In the genomic region with DNA sequence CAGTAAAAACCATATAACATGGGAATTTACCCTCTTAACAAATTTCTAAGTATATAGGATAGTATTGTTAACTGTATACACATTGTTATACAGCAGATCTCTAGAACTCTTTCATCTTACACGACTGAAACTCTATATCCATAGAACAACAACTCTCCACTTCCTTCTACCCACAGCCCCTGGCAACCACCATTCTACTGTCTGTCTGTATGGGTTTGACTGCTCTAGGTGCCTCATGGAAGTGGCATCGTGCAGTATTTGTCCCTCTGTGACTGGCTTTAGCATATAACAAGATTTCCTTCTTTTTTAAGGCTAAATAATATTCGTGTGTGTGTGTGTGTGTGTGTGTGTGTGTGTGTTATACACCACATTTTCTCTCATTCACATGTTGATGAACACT, we compare ENCODE assay signal across 20 cellular contexts.
"Had no signal": no experiment of that assay in that cellular context is flagged by ENCODE, and none has a peak within 500 bp of the region (broad histone marks: within the 10 kb centered on the region; RNA-seq: fewer than 3 reads in every experiment).

No MANE protein-coding gene starts in this region.

- H3K27ac Mint-ChIP-seq: activated B cell treated with CpG ODN at 0.5 μM for 24 hours; activated CD8-positive, alpha-beta T cell treated with anti-CD3 and anti-CD28 coated beads for 36 hours; activated T-helper 17 cell treated with anti-CD3 and anti-CD28 coated beads, Interleukin-2, amount 50 U/mL, for 72 hours; naive B cell; progenitor cell of endocrine pancreas had no signal

- H3K4me3 Mint-ChIP-seq: activated B cell treated with CpG ODN at 0.5 μM for 24 hours; activated CD8-positive, alpha-beta T cell treated with anti-CD3 and anti-CD28 coated beads for 36 hours; activated T-helper 17 cell treated with anti-CD3 and anti-CD28 coated beads, Interleukin-2, amount 50 U/mL, for 72 hours; brain; naive B cell; neural crest cell had no signal

- H3K27ac ChIP-seq: thoracic aorta had no signal

- FAIRE-seq: small intestine had no signal

- H3K9me3 Mint-ChIP-seq: activated B cell treated with CpG ODN at 0.5 μM for 24 hours; activated CD8-positive, alpha-beta T cell treated with anti-CD3 and anti-CD28 coated beads for 36 hours; brain had no signal

- H3K36me3 Mint-ChIP-seq: naive B cell had no signal

- H3K27me3 ChIP-seq: gastroesophageal sphincter had no signal

- H3K27me3 Mint-ChIP-seq: activated B cell treated with CpG ODN at 0.5 μM for 24 hours; activated T-helper 17 cell treated with anti-CD3 and anti-CD28 coated beads, Interleukin-2, amount 50 U/mL, for 72 hours; brain; progenitor cell of endocrine pancreas had no signal

- H3K36me3 ChIP-seq: thoracic aorta had no signal

- DNase-seq: activated B cell treated with CpG ODN at 0.5 μM for 24 hours; activated CD4-positive, alpha-beta T cell treated with anti-CD3 and anti-CD28 coated beads for 4 hours; activated naive CD4-positive, alpha-beta T cell; activated T-cell treated with anti-CD3 and anti-CD28 coated beads, Interleukin-2, amount 50 U/mL, for 1 hour; anterior cingulate cortex; kidney glomerular epithelial cell; mesenchymal stem cell; mucosa of descending colon; naive B cell; right cardiac atrium; small intestine; stimulated activated CD4-positive, alpha-beta T cell treated with anti-CD3 and anti-CD28 coated beads, Interleukin-4, amount 100 ng/mL, for 1 hour had no signal

- H3K4me1 Mint-ChIP-seq: activated B cell treated with CpG ODN at 0.5 μM for 24 hours; activated T-helper 17 cell treated with anti-CD3 and anti-CD28 coated beads, Interleukin-2, amount 50 U/mL, for 72 hours; naive B cell had no signal

- H3K9me3 ChIP-seq: gastroesophageal sphincter, mucosa of descending colon, thoracic aorta had no signal

- H3K4me3 ChIP-seq: coronary artery, gastroesophageal sphincter, mucosa of descending colon, thoracic aorta had no signal

- ATAC-seq: gastroesophageal sphincter, mucosa of descending colon, right cardiac atrium had no signal
